8 cellular contexts compared by ENCODE assay signal in genomic region chr17:49696233-49696761, GRCh38. TPM values are rescaled to one million over a fixed set of nuclear protein-coding genes. Genes with fewer than 3 reads are reported as not detected.
A peak's percentile ranks its signal among the peaks of the same experiment; 100 is the strongest.
DNase-seq lines count a peak whose midpoint lies in the region; ATAC-seq and TF ChIP-seq lines count a peak whose summit lies in the region.

No MANE protein-coding gene starts in this region.

- H3K36me3 Mint-ChIP-seq in T-helper 17 cell (ENCODE audit: low read depth) = peaks cover 5% of the 10 kb centered on the region
- H3K36me3 Mint-ChIP-seq in osteocyte (ENCODE audit: unreplicated experiment) = peaks cover 16% of the 10 kb centered on the region

- no peaks in the 10 kb centered on the region for H3K9me3 Mint-ChIP-seq in osteocyte (ENCODE audit: unreplicated experiment)

- peak overlapping the region; percentile 84 for H3K27ac Mint-ChIP-seq in T-helper 17 cell
- no peak overlapping the region for H3K27ac Mint-ChIP-seq in osteocyte (ENCODE audit: unreplicated experiment)

- H3K9me3 ChIP-seq in T-helper 17 cell (ENCODE audit: control insufficient read depth, low read length, poor library complexity, severe bottlenecking) (no peaks in the 10 kb centered on the region), ascending aorta (no peaks in the 10 kb centered on the region)

- ATAC-seq in GM21515 (IDR thresholded peaks at IDR 0.05; ENCODE audit: unreplicated experiment) = peak; percentile 51
- ATAC-seq in T-helper 17 cell = peak; percentile 94
- ATAC-seq in GM18907 (IDR thresholded peaks at IDR 0.05; ENCODE audit: unreplicated experiment) = no peak

- H3K4me1 Mint-ChIP-seq in T-helper 17 cell (peaks cover 30% of the 10 kb centered on the region), osteocyte (ENCODE audit: unreplicated experiment) (no peaks in the 10 kb centered on the region)

- peak overlapping the region; percentile 17 to 53 for H3K27ac ChIP-seq in ascending aorta

- no peak overlapping the region for H3K4me3 ChIP-seq in ascending aorta

- intact Hi-C loops in ascending aorta (cut with DNase I) = loop anchor here (5.0 kb wide), 1 partner anchor 199 kb away; the partner anchor contains the start of gene NGFR

- H3K27me3 ChIP-seq in ascending aorta = no peaks in the 10 kb centered on the region

- H3K4me3 Mint-ChIP-seq in T-helper 17 cell (peak overlapping the region; percentile 62), osteocyte (ENCODE audit: unreplicated experiment) (no peak overlapping the region)

- peaks cover 0 to 23% of the 10 kb centered on the region in 2 donors for H3K4me1 ChIP-seq in ascending aorta

- DNase-seq in T-helper 17 cell = peak in 2 of 3 donors; percentile 11 to 18
- no peak for DNase-seq in ascending aorta (ENCODE audit: low spot score in 2 of 2)
- peak; percentile 52 to 70 (median 68) for DNase-seq in stimulated activated CD4-positive, alpha-beta T cell treated with anti-CD3 and anti-CD28 coated beads, TNF-alpha, amount 100 ng/mL, for 48 hours (ENCODE audit: low read depth in 3 of 3)
- no peak for DNase-seq in midbrain (lab: John Stamatoyannopoulos, UW)
- DNase-seq in NCI-H146 treated with DMSO at 0.1 percent for 48 hours (lab: John Stamatoyannopoulos, UW; ENCODE audit: unreplicated experiment) = no peak
- no peak for DNase-seq in osteocyte (ENCODE audit: extremely low spot score, unreplicated experiment)

- TF ChIP-seq CTCF in ascending aorta (IDR thresholded peaks at IDR 0.05) = no peak
- TF ChIP-seq CTCF in osteocyte (IDR thresholded peaks at IDR 0.05) = no peak

- H3K27me3 Mint-ChIP-seq in T-helper 17 cell = no peaks in the 10 kb centered on the region
- no peaks in the 10 kb centered on the region for H3K27me3 Mint-ChIP-seq in osteocyte (ENCODE audit: unreplicated experiment)

- peaks cover 13 to 14% of the 10 kb centered on the region in 2 donors for H3K36me3 ChIP-seq in ascending aorta

RNA-seq across cellular contexts. Expression of gene SLC35B1, which starts 11.5 kb away (rescaled TPM):
- total RNA-seq in T-helper 17 cell (10 to 100 TPM; 63.8 to 66.8 TPM), ascending aorta (123 TPM), osteocyte (60.0 and 62.0 TPM in 2 replicates)

RNA-seq across cellular contexts. Expression of gene SPOP, which starts 18.4 kb away (rescaled TPM):
- total RNA-seq in T-helper 17 cell (10 to 100 TPM; 46.8 to 52.7 TPM), ascending aorta (189 TPM), osteocyte (63.9 and 68.6 TPM in 2 replicates)

Comparison
In these comparisons a context has a peak if more than half of its experiments do, and no peak if none do; other contexts are left out.
1. DNase-seq: peak in T-helper 17 cell (2 of 3) and stimulated activated CD4-positive, alpha-beta T cell treated with anti-CD3 and anti-CD28 coated beads, TNF-alpha, amount 100 ng/mL, for 48 hours (3 of 3); none in ascending aorta (0 of 2), midbrain (single experiment), NCI-H146 treated with DMSO at 0.1 percent for 48 hours (single experiment) and osteocyte (single experiment).